7 cellular contexts compared by ENCODE assay signal in genomic region chr1:33124647-33125046, GRCh38. TPM values are rescaled to one million over a fixed set of nuclear protein-coding genes. Genes with fewer than 3 reads are reported as not detected.
DNase-seq lines count a peak whose midpoint lies in the region; ATAC-seq, FAIRE-seq and TF ChIP-seq lines count a peak whose summit lies in the region.
"Not testable (repeated sequence)": the region's sequence is repeated elsewhere in the genome, so short reads cannot be mapped to it uniquely, and the experiment has no call there.

No MANE protein-coding gene starts in this region.

- H3K36me3 Mint-ChIP-seq in activated CD4-positive, alpha-beta memory T cell treated with anti-CD3 and anti-CD28 coated beads, Interleukin-2, amount 10 ng/mL, durations not matched to agents 7 days and 5 days (ENCODE audit: low read depth), result peaks cover 28% of the 10 kb centered on the region
- H3K36me3 Mint-ChIP-seq in activated CD8-positive, alpha-beta T cell treated with anti-CD3 and anti-CD28 coated beads, Interleukin-2, amount 10 ng/mL, durations not matched to agents 7 days and 5 days (ENCODE audit: low read depth), result peaks cover 22% of the 10 kb centered on the region
- peaks cover 34% of the 10 kb centered on the region for H3K36me3 Mint-ChIP-seq in activated T-helper 2 cell treated with anti-CD3 and anti-CD28 coated beads, Interferon-gamma antibody, Interleukin-2, Interleukin-4, amounts not matched to agents 10 μg/mL and 5 μg/mL and 100 μg/mL, durations not matched to agents 14 hours and 24 hours and 36 hours (ENCODE audit: low read depth)
- H3K36me3 Mint-ChIP-seq in type B pancreatic cell, result peaks cover 12% of the 10 kb centered on the region

- not testable (repeated sequence) for H3K9ac ChIP-seq in K562 (ENCODE audit: insufficient read depth in 1 of 2, low read depth in 2 of 2, low read length in 2 of 2)

- not testable (repeated sequence) for H3K9me1 ChIP-seq in K562 (ENCODE audit: control insufficient read depth, insufficient read depth, low read length)

- BruUV-seq in K562 (replicated peaks; lab: Mats Ljungman, UMichigan), result not testable (repeated sequence)

- H3K4me3 ChIP-seq in HEK293 (ENCODE audit: low read depth, low read length); K562: not testable (repeated sequence)

- DNase-seq in activated CD4-positive, alpha-beta memory T cell treated with anti-CD3 and anti-CD28 coated beads, Interleukin-2, amount 10 ng/mL, durations not matched to agents 7 days and 5 days, result peak; percentile 8
- DNase-seq in activated CD8-positive, alpha-beta T cell treated with anti-CD3 and anti-CD28 coated beads, Interleukin-2, amount 10 ng/mL, durations not matched to agents 7 days and 5 days, result peak; percentile 13
- DNase-seq in activated T-helper 2 cell treated with anti-CD3 and anti-CD28 coated beads, Interferon-gamma antibody, Interleukin-2, Interleukin-4, amounts not matched to agents 10 μg/mL and 5 μg/mL and 100 μg/mL, durations not matched to agents 14 hours and 24 hours and 36 hours (ENCODE audit: low spot score), result peak; percentile 4
- not testable (repeated sequence) for DNase-seq in K562 (ENCODE audit: extremely low read depth in 1 of 4, low spot score in 3 of 4)
- peak; percentile 16 for DNase-seq in type B pancreatic cell (ENCODE audit: extremely low spot score, unreplicated experiment)
- DNase-seq in ureter (ENCODE audit: low spot score), result peak; percentile 31

- TF ChIP-seq POLR2A in K562 (conservative IDR thresholded peaks at IDR 0.05), result not testable (repeated sequence)

- H3K4me1 Mint-ChIP-seq in activated CD4-positive, alpha-beta memory T cell treated with anti-CD3 and anti-CD28 coated beads, Interleukin-2, amount 10 ng/mL, durations not matched to agents 7 days and 5 days, result peaks cover 33% of the 10 kb centered on the region
- H3K4me1 Mint-ChIP-seq in activated CD8-positive, alpha-beta T cell treated with anti-CD3 and anti-CD28 coated beads, Interleukin-2, amount 10 ng/mL, durations not matched to agents 7 days and 5 days (ENCODE audit: low read depth), result peaks cover 34% of the 10 kb centered on the region
- H3K4me1 Mint-ChIP-seq in activated T-helper 2 cell treated with anti-CD3 and anti-CD28 coated beads, Interferon-gamma antibody, Interleukin-2, Interleukin-4, amounts not matched to agents 10 μg/mL and 5 μg/mL and 100 μg/mL, durations not matched to agents 14 hours and 24 hours and 36 hours (ENCODE audit: low read depth), result peaks cover 31% of the 10 kb centered on the region
- peaks cover 17% of the 10 kb centered on the region for H3K4me1 Mint-ChIP-seq in type B pancreatic cell (ENCODE audit: unreplicated experiment)

- H3K27ac Mint-ChIP-seq in activated CD4-positive, alpha-beta memory T cell treated with anti-CD3 and anti-CD28 coated beads, Interleukin-2, amount 10 ng/mL, durations not matched to agents 7 days and 5 days; activated CD8-positive, alpha-beta T cell treated with anti-CD3 and anti-CD28 coated beads, Interleukin-2, amount 10 ng/mL, durations not matched to agents 7 days and 5 days; activated T-helper 2 cell treated with anti-CD3 and anti-CD28 coated beads, Interferon-gamma antibody, Interleukin-2, Interleukin-4, amounts not matched to agents 10 μg/mL and 5 μg/mL and 100 μg/mL, durations not matched to agents 14 hours and 24 hours and 36 hours; type B pancreatic cell: not testable (repeated sequence)

- H3K4me2 ChIP-seq in K562 (ENCODE audit: insufficient read depth, low read length), result not testable (repeated sequence)

- WGBS in K562 (ENCODE audit: insufficient coverage, low coverage, missing lambda C conversion rate), result 14% methylated on average over 4 of the region's 4 CpGs

- H3K9me3 ChIP-seq in HEK293 (ENCODE audit: control insufficient read depth, insufficient read depth, low read depth, low read length); K562 (replicated peaks; ENCODE audit: control insufficient read depth, insufficient read depth, low read depth, low read length): not testable (repeated sequence)

- not testable (repeated sequence) for TF ChIP-seq EP300 in K562 (IDR thresholded peaks at IDR 0.05; ENCODE audit: low read length)

- not testable (repeated sequence) for FAIRE-seq in K562 (lab: Jason Lieb, UNC)

- peaks cover 10 to 19% of the 10 kb centered on the region in 2 experiments; a peak in 4 of 5 replicates for H3K27me3 ChIP-seq in K562 (ENCODE audit: control insufficient read depth in 2 of 2, insufficient read depth in 2 of 2, low read length in 2 of 2)

- not testable (repeated sequence) for ATAC-seq in activated CD8-positive, alpha-beta T cell treated with anti-CD3 and anti-CD28 coated beads, Interleukin-2, amount 10 ng/mL, durations not matched to agents 7 days and 5 days; K562

- not testable (repeated sequence) for H3K79me2 ChIP-seq in K562 (ENCODE audit: control insufficient read depth, insufficient read depth, low read length)

- CTCF ChIA-PET in HEK293 (lab: Yijun Ruan, JAX), result interaction anchor here (1.4 kb wide), 1 partner anchor 29 kb away, joined by 3 read pairs; no protein-coding TSS in a partner anchor
- CTCF ChIA-PET in activated CD4-positive, alpha-beta memory T cell treated with anti-CD3 and anti-CD28 coated beads, Interleukin-2, amount 10 ng/mL, durations not matched to agents 7 days and 5 days (lab: Charles Lee), result interaction anchor here (4.4 kb wide), 1 partner anchor 29 kb away, joined by 94 read pairs; no protein-coding TSS in a partner anchor
- CTCF ChIA-PET in activated CD8-positive, alpha-beta T cell treated with anti-CD3 and anti-CD28 coated beads, Interleukin-2, amount 10 ng/mL, durations not matched to agents 7 days and 5 days (lab: Charles Lee), result interaction anchor here (3.7 kb wide), 1 partner anchor 29 kb away, joined by 79 read pairs; no protein-coding TSS in a partner anchor
- CTCF ChIA-PET in K562 (lab: Yijun Ruan, JAX; ENCODE audit: low intra/inter-chr PET ratio), result not testable (repeated sequence)

- H3K27me3 Mint-ChIP-seq in activated CD4-positive, alpha-beta memory T cell treated with anti-CD3 and anti-CD28 coated beads, Interleukin-2, amount 10 ng/mL, durations not matched to agents 7 days and 5 days; activated CD8-positive, alpha-beta T cell treated with anti-CD3 and anti-CD28 coated beads, Interleukin-2, amount 10 ng/mL, durations not matched to agents 7 days and 5 days (ENCODE audit: low read depth); activated T-helper 2 cell treated with anti-CD3 and anti-CD28 coated beads, Interferon-gamma antibody, Interleukin-2, Interleukin-4, amounts not matched to agents 10 μg/mL and 5 μg/mL and 100 μg/mL, durations not matched to agents 14 hours and 24 hours and 36 hours (ENCODE audit: low read depth); type B pancreatic cell: not testable (repeated sequence)

- TF ChIP-seq CTCF in HEK293 (tag by site-specific recombination; IDR thresholded peaks at IDR 0.05); K562 (IDR thresholded peaks at IDR 0.05 in 2 of 3, conservative IDR thresholded peaks at IDR 0.05 in 1 of 3; ENCODE audit: insufficient read depth in 2 of 3, low read depth in 1 of 3, low read length in 3 of 3); type B pancreatic cell (conservative IDR thresholded peaks at IDR 0.05): not testable (repeated sequence)

- POLR2A ChIA-PET in HEK293 (lab: Yijun Ruan, JAX), result interaction anchor here (1.4 kb wide), 1 partner anchor 9 kb away, joined by 4 read pairs; no protein-coding TSS in a partner anchor
- POLR2A ChIA-PET in activated CD4-positive, alpha-beta memory T cell treated with anti-CD3 and anti-CD28 coated beads, Interleukin-2, amount 10 ng/mL, durations not matched to agents 7 days and 5 days (lab: Charles Lee); activated CD8-positive, alpha-beta T cell treated with anti-CD3 and anti-CD28 coated beads, Interleukin-2, amount 10 ng/mL, durations not matched to agents 7 days and 5 days (lab: Charles Lee): not testable (repeated sequence)
- POLR2A ChIA-PET in K562 (lab: Yijun Ruan, JAX), result interaction anchor here (0.6 kb wide), 1 partner anchor 663 kb away, joined by 3 read pairs; no protein-coding TSS in a partner anchor

- not testable (repeated sequence) for H3K9me3 Mint-ChIP-seq in activated CD4-positive, alpha-beta memory T cell treated with anti-CD3 and anti-CD28 coated beads, Interleukin-2, amount 10 ng/mL, durations not matched to agents 7 days and 5 days; activated CD8-positive, alpha-beta T cell treated with anti-CD3 and anti-CD28 coated beads, Interleukin-2, amount 10 ng/mL, durations not matched to agents 7 days and 5 days (ENCODE audit: insufficient read depth); activated T-helper 2 cell treated with anti-CD3 and anti-CD28 coated beads, Interferon-gamma antibody, Interleukin-2, Interleukin-4, amounts not matched to agents 10 μg/mL and 5 μg/mL and 100 μg/mL, durations not matched to agents 14 hours and 24 hours and 36 hours; type B pancreatic cell

- H3K4me1 ChIP-seq in HEK293 (ENCODE audit: control insufficient read depth, insufficient read depth, low read length); K562 (replicated peaks in 1 of 2; ENCODE audit: control insufficient read depth in 2 of 2, insufficient read depth in 2 of 2, low read length in 2 of 2): not testable (repeated sequence)

- in situ Hi-C loops in K562 (cut with MboI), result not testable (repeated sequence)

- not testable (repeated sequence) for H2AFZ ChIP-seq in K562 (ENCODE audit: low read depth, low read length)

- not testable (repeated sequence) for H3K36me3 ChIP-seq in HEK293 (ENCODE audit: control insufficient read depth in 2 of 2, insufficient read depth in 1 of 2, low read length in 2 of 2); K562 (ENCODE audit: control insufficient read depth, insufficient read depth, low read length)

- TF ChIP-seq RAD21 in K562 (CRISPR knock-in tag; conservative IDR thresholded peaks at IDR 0.05 in 1 of 2, IDR thresholded peaks at IDR 0.05 in 1 of 2), result not testable (repeated sequence)

- H3K27ac ChIP-seq in HEK293 (ENCODE audit: extremely low read depth, low read depth, low read length); K562 (ENCODE audit: extremely low read depth, low read depth, low read length): not testable (repeated sequence)

- intact Hi-C loops in activated T-helper 2 cell treated with anti-CD3 and anti-CD28 coated beads, Interferon-gamma antibody, Interleukin-2, Interleukin-4, amounts not matched to agents 10 μg/mL and 5 μg/mL and 100 μg/mL, durations not matched to agents 14 hours and 24 hours and 36 hours (cut with micrococcal nuclease), result loop anchor here (5.0 kb wide), 3 partner anchors 42 to 162 kb away; partner anchors contain the start of genes AK2, AZIN2 and RNF19B
- intact Hi-C loops in K562 (cut with micrococcal nuclease), result not testable (repeated sequence)

- not testable (repeated sequence) for H3K4me3 Mint-ChIP-seq in activated CD4-positive, alpha-beta memory T cell treated with anti-CD3 and anti-CD28 coated beads, Interleukin-2, amount 10 ng/mL, durations not matched to agents 7 days and 5 days; activated CD8-positive, alpha-beta T cell treated with anti-CD3 and anti-CD28 coated beads, Interleukin-2, amount 10 ng/mL, durations not matched to agents 7 days and 5 days; activated T-helper 2 cell treated with anti-CD3 and anti-CD28 coated beads, Interferon-gamma antibody, Interleukin-2, Interleukin-4, amounts not matched to agents 10 μg/mL and 5 μg/mL and 100 μg/mL, durations not matched to agents 14 hours and 24 hours and 36 hours (ENCODE audit: low read depth); type B pancreatic cell

- not testable (repeated sequence) for H4K20me1 ChIP-seq in K562 (replicated peaks; ENCODE audit: control insufficient read depth, insufficient read depth, low read length)

RNA-seq across cellular contexts. Expression of gene AZIN2, which starts 43.7 kb away (rescaled TPM):
- total RNA-seq in activated CD4-positive, alpha-beta memory T cell treated with anti-CD3 and anti-CD28 coated beads, Interleukin-2, amount 10 ng/mL, durations not matched to agents 7 days and 5 days, result 1 to 10 TPM; 3.9 to 4.5 TPM
- 10 to 100 TPM; 11.0 to 12.0 TPM for total RNA-seq in activated CD8-positive, alpha-beta T cell treated with anti-CD3 and anti-CD28 coated beads, Interleukin-2, amount 10 ng/mL, durations not matched to agents 7 days and 5 days
- 2.4 and 2.9 TPM in 2 replicates for total RNA-seq in activated T-helper 2 cell treated with anti-CD3 and anti-CD28 coated beads, Interferon-gamma antibody, Interleukin-2, Interleukin-4, amounts not matched to agents 10 μg/mL and 5 μg/mL and 100 μg/mL, durations not matched to agents 14 hours and 24 hours and 36 hours
- total RNA-seq in K562 (2011; cell fraction: chromatin; rRNA removed; ENCODE audit: low replicate concordance), result 3.5 and 3.7 TPM in 2 replicates
- total RNA-seq in K562 (2011; cell fraction: nucleolus; rRNA removed), result 2.2 and 6.7 TPM in 2 replicates
- 1.5 and 3.9 TPM in 2 replicates for total RNA-seq in K562 (2011; cell fraction: nucleoplasm; rRNA removed)
- total RNA-seq in K562 (2014; rRNA removed), result 0.61 and 0.91 TPM in 2 replicates
- 0.18 and 0.57 TPM in 2 replicates for total RNA-seq in K562 (2014; rRNA removed; fragmentation: Illumina TruSeq; extraction: Trizol)
- total RNA-seq in K562 (2015; rRNA removed; fragmentation: Illumina TruSeq; extraction: Trizol), result 0.14 and 0.23 TPM in 2 replicates
- 0.36 and 0.42 TPM in 2 replicates for total RNA-seq in K562 (2021)
- 0.41 and 0.68 TPM in 2 replicates for polyA plus RNA-seq in K562 (2011; rRNA removed)
- polyA plus RNA-seq in K562 (2011; cell fraction: cytosol; rRNA removed), result 0.41 and 0.57 TPM in 2 replicates
- 1.8 and 1.9 TPM in 2 replicates for polyA plus RNA-seq in K562 (2011; cell fraction: nucleus; rRNA removed)
- polyA plus RNA-seq in K562 (2012), result 0.65 and 1.1 TPM in 2 replicates
- polyA plus RNA-seq in K562 (2014; fragmentation: Illumina TruSeq; extraction: Trizol), result 0.06 and 0.82 TPM in 2 replicates
- polyA plus RNA-seq in K562 (2014; fragmentation: Nextera tagmentation; extraction: Ambion mirVana), result not detected
- polyA plus RNA-seq in K562 (2014; rRNA removed), result 0.22 and 0.56 TPM in 2 replicates
- polyA minus RNA-seq in K562 (2011; rRNA and poly(A)+ RNA removed), result 0.39 and 0.77 TPM in 2 replicates
- not detected in 2 replicates for polyA minus RNA-seq in K562 (2011; cell fraction: cytosol; rRNA and poly(A)+ RNA removed)
- polyA minus RNA-seq in K562 (2011; cell fraction: nucleus; rRNA and poly(A)+ RNA removed), result 1.2 and 2.2 TPM in 2 replicates
- total RNA-seq in type B pancreatic cell (ENCODE audit: low replicate concordance), result 5.1 and 8.9 TPM in 2 replicates
- total RNA-seq in ureter, result 4.6 TPM

RNA-seq across cellular contexts. Expression of gene TRIM62, which starts 57.2 kb away (rescaled TPM):
- total RNA-seq in activated CD4-positive, alpha-beta memory T cell treated with anti-CD3 and anti-CD28 coated beads, Interleukin-2, amount 10 ng/mL, durations not matched to agents 7 days and 5 days, result 10 to 100 TPM; 10.3 to 11.5 TPM
- total RNA-seq in activated CD8-positive, alpha-beta T cell treated with anti-CD3 and anti-CD28 coated beads, Interleukin-2, amount 10 ng/mL, durations not matched to agents 7 days and 5 days, result 10 to 100 TPM in 1 of 2 experiments, 1 to 10 TPM in 1; 9.7 to 10.0 TPM
- total RNA-seq in activated T-helper 2 cell treated with anti-CD3 and anti-CD28 coated beads, Interferon-gamma antibody, Interleukin-2, Interleukin-4, amounts not matched to agents 10 μg/mL and 5 μg/mL and 100 μg/mL, durations not matched to agents 14 hours and 24 hours and 36 hours, result 5.0 and 5.6 TPM in 2 replicates
- 1.6 and 2.5 TPM in 2 replicates for total RNA-seq in K562 (2011; cell fraction: chromatin; rRNA removed; ENCODE audit: low replicate concordance)
- 1.4 and 2.3 TPM in 2 replicates for total RNA-seq in K562 (2011; cell fraction: nucleolus; rRNA removed)
- 1.7 and 2.3 TPM in 2 replicates for total RNA-seq in K562 (2011; cell fraction: nucleoplasm; rRNA removed)
- total RNA-seq in K562 (2014; rRNA removed), result 0.94 and 1.5 TPM in 2 replicates
- 0.26 and 0.36 TPM in 2 replicates for total RNA-seq in K562 (2014; rRNA removed; fragmentation: Illumina TruSeq; extraction: Trizol)
- total RNA-seq in K562 (2015; rRNA removed; fragmentation: Illumina TruSeq; extraction: Trizol), result 0.22 and 0.60 TPM in 2 replicates
- total RNA-seq in K562 (2021), result 2.2 and 2.3 TPM in 2 replicates
- 0.18 and 0.41 TPM in 2 replicates for polyA plus RNA-seq in K562 (2011; rRNA removed)
- 0.25 and 0.70 TPM in 2 replicates for polyA plus RNA-seq in K562 (2011; cell fraction: cytosol; rRNA removed)
- 0.83 and 2.1 TPM in 2 replicates for polyA plus RNA-seq in K562 (2011; cell fraction: nucleus; rRNA removed)
- 1.4 and 2.9 TPM in 2 replicates for polyA plus RNA-seq in K562 (2012)
- polyA plus RNA-seq in K562 (2014; fragmentation: Illumina TruSeq; extraction: Trizol), result 1.3 and 1.4 TPM in 2 replicates
- under 1 TPM; 0.27 to 0.62 TPM for polyA plus RNA-seq in K562 (2014; fragmentation: Nextera tagmentation; extraction: Ambion mirVana)
- 0.52 and 0.58 TPM in 2 replicates for polyA plus RNA-seq in K562 (2014; rRNA removed)
- 0.11 and 0.15 TPM in 2 replicates for polyA minus RNA-seq in K562 (2011; rRNA and poly(A)+ RNA removed)
- polyA minus RNA-seq in K562 (2011; cell fraction: cytosol; rRNA and poly(A)+ RNA removed), result 0.73 and 0.95 TPM in 2 replicates
- polyA minus RNA-seq in K562 (2011; cell fraction: nucleus; rRNA and poly(A)+ RNA removed), result 0.40 and 1.1 TPM in 2 replicates
- 14.0 and 20.8 TPM in 2 replicates for total RNA-seq in type B pancreatic cell (ENCODE audit: low replicate concordance)
- 16.1 TPM for total RNA-seq in ureter
